8 cellular contexts compared by ENCODE assay signal in genomic region chr16:424623-425081, GRCh38. TPM values are rescaled to one million over a fixed set of nuclear protein-coding genes. Genes with fewer than 3 reads are reported as not detected.
A peak's percentile ranks its signal among the peaks of the same experiment; 100 is the strongest.
DNase-seq lines count a peak whose midpoint lies in the region; ATAC-seq and TF ChIP-seq lines count a peak whose summit lies in the region.

No MANE protein-coding gene starts in this region.

- peak overlapping the region; percentile 74 for H3K4me3 ChIP-seq in AG04450 (ENCODE audit: low read depth, low read length)
- peak overlapping the region; percentile 59; the same call in 1 of the 2 replicates for H3K4me3 ChIP-seq in iPS DF 6.9 (ENCODE audit: low read length)
- peak overlapping the region; percentile 39 to 66 (median 54) for H3K4me3 ChIP-seq in skin epidermis

- no peaks in the 10 kb centered on the region for H3K36me3 Mint-ChIP-seq in HFFc6 (ENCODE audit: low read depth)
- peaks cover 8% of the 10 kb centered on the region for H3K36me3 Mint-ChIP-seq in activated naive CD8-positive, alpha-beta T cell treated with anti-CD3 and anti-CD28 coated beads for 36 hours

- H3K27me3 ChIP-seq in AG04450 (ENCODE audit: control insufficient read depth, insufficient read depth, low read length) (no peaks in the 10 kb centered on the region), iPS DF 6.9 (ENCODE audit: control insufficient read depth, insufficient read depth, low read length) (peaks cover 15% of the 10 kb centered on the region)

- peaks cover 38% of the 10 kb centered on the region for H3K4me1 Mint-ChIP-seq in HFFc6 (ENCODE audit: low read depth)
- peaks cover 25% of the 10 kb centered on the region for H3K4me1 Mint-ChIP-seq in activated naive CD8-positive, alpha-beta T cell treated with anti-CD3 and anti-CD28 coated beads for 36 hours

- DNase-seq in AG04450 (ENCODE audit: low read depth, low spot score) (no peak), HFFc6 (peak; percentile 23), iPS DF 6.9 (ENCODE audit: low read depth, low spot score) (no peak), GOT3 (lab: John Stamatoyannopoulos, UW) (no peak), mesenteric fat pad (ENCODE audit: low spot score) (no peak)
- DNase-seq in activated naive CD8-positive, alpha-beta T cell treated with anti-CD3 and anti-CD28 coated beads for 36 hours, result peak; percentile 11

- no CpG with 5 or more reads among the region's 31 CpGs for WGBS in iPS DF 6.9 (ENCODE audit: insufficient coverage, insufficient read length)

- peak overlapping the region; percentile 75 for H3K27ac ChIP-seq in AG04450 (ENCODE audit: low read depth, low read length)
- H3K27ac ChIP-seq in iPS DF 6.9 (ENCODE audit: low read length), result no peak overlapping the region
- peak overlapping the region in 20 of 21 experiments; percentile 24 to 98 (median 80) for H3K27ac ChIP-seq in skin epidermis

- H3K36me3 ChIP-seq in iPS DF 6.9 (ENCODE audit: control insufficient read depth, insufficient read depth, low read length), result no peaks in the 10 kb centered on the region

- no peak for ATAC-seq in HG03280 (IDR thresholded peaks at IDR 0.05; ENCODE audit: unreplicated experiment)

- 0 out of 2 replicates have a peak, but pooled peaks cover under 1% of the 10 kb centered on the region for H3K27me3 Mint-ChIP-seq in HFFc6 (ENCODE audit: insufficient read depth)
- peaks cover 7% of the 10 kb centered on the region for H3K27me3 Mint-ChIP-seq in activated naive CD8-positive, alpha-beta T cell treated with anti-CD3 and anti-CD28 coated beads for 36 hours

- CTCF ChIA-PET in AG04450 (lab: Charles Lee), result no interaction called here

- peak overlapping the region; percentile 84 for H3K4me3 Mint-ChIP-seq in HFFc6
- peak overlapping the region; percentile 68 for H3K4me3 Mint-ChIP-seq in activated naive CD8-positive, alpha-beta T cell treated with anti-CD3 and anti-CD28 coated beads for 36 hours

- H3K9me3 Mint-ChIP-seq in HFFc6, result no peaks in the 10 kb centered on the region
- H3K9me3 Mint-ChIP-seq in activated naive CD8-positive, alpha-beta T cell treated with anti-CD3 and anti-CD28 coated beads for 36 hours, result no peaks in the 10 kb centered on the region

- peak overlapping the region; percentile 96 for H3K27ac Mint-ChIP-seq in HFFc6
- no peak overlapping the region for H3K27ac Mint-ChIP-seq in activated naive CD8-positive, alpha-beta T cell treated with anti-CD3 and anti-CD28 coated beads for 36 hours

- H3K4me1 ChIP-seq in iPS DF 6.9 (ENCODE audit: control insufficient read depth, insufficient read depth, low read length), result no peaks in the 10 kb centered on the region

- POLR2A ChIA-PET in AG04450 (lab: Yijun Ruan, JAX), result interaction anchor here (1.0 to 1.5 kb wide), 2 partner anchors 11 to 23 kb away, joined by 3 to 5 read pairs; partner anchors contain the start of gene DECR2

- TF ChIP-seq CTCF in AG04450 (IDR thresholded peaks at IDR 0.05; ENCODE audit: low read depth, low read length), result no peak
- TF ChIP-seq CTCF in HFFc6 (IDR thresholded peaks at IDR 0.05), result no peak

- no peaks in the 10 kb centered on the region; the same call in 1 of the 2 replicates for H3K9me3 ChIP-seq in AG04450 (ENCODE audit: control insufficient read depth, insufficient read depth, low read length)
- H3K9me3 ChIP-seq in iPS DF 6.9 (ENCODE audit: control insufficient read depth, insufficient read depth, low read length), result no peaks in the 10 kb centered on the region

RNA-seq across cellular contexts. Expression of gene RAB11FIP3, which starts 0.8 kb away (rescaled TPM):
- polyA plus RNA-seq in AG04450 (2011; rRNA removed), result 6.9 and 9.7 TPM in 2 replicates
- polyA minus RNA-seq in AG04450 (2011; rRNA and poly(A)+ RNA removed), result 9.5 and 9.9 TPM in 2 replicates
- 10 to 100 TPM; 30.3 to 36.9 (median 33.9) TPM for total RNA-seq in HFFc6 (2021; fragmentation: NEBNext Ultra II Directional; extraction: Animal tissue kit (Norgen Biotek cat#: 25700))
- total RNA-seq in activated naive CD8-positive, alpha-beta T cell treated with anti-CD3 and anti-CD28 coated beads for 36 hours, result 10 to 100 TPM; 16.9 to 17.4 TPM
- 35.2 TPM for total RNA-seq in mesenteric fat pad

RNA-seq across cellular contexts. Expression of gene DECR2, which starts 23.0 kb away (rescaled TPM):
- 11.6 and 16.0 TPM in 2 replicates for polyA plus RNA-seq in AG04450 (2011; rRNA removed)
- polyA minus RNA-seq in AG04450 (2011; rRNA and poly(A)+ RNA removed), result 7.1 and 10.6 TPM in 2 replicates
- total RNA-seq in HFFc6 (2021; fragmentation: NEBNext Ultra II Directional; extraction: Animal tissue kit (Norgen Biotek cat#: 25700)), result 10 to 100 TPM; 14.0 to 20.3 (median 16.0) TPM
- total RNA-seq in activated naive CD8-positive, alpha-beta T cell treated with anti-CD3 and anti-CD28 coated beads for 36 hours, result 1 to 10 TPM; 7.0 to 8.2 TPM
- total RNA-seq in mesenteric fat pad, result 21.8 TPM

RNA-seq across cellular contexts. Expression of gene NME4, which starts 27.7 kb away (rescaled TPM):
- 156 and 198 TPM in 2 replicates for polyA plus RNA-seq in AG04450 (2011; rRNA removed)
- polyA minus RNA-seq in AG04450 (2011; rRNA and poly(A)+ RNA removed), result 79.2 and 129 TPM in 2 replicates
- 100 to 1,000 TPM; 153 to 276 (median 158) TPM for total RNA-seq in HFFc6 (2021; fragmentation: NEBNext Ultra II Directional; extraction: Animal tissue kit (Norgen Biotek cat#: 25700))
- 10 to 100 TPM; 15.6 to 17.3 TPM for total RNA-seq in activated naive CD8-positive, alpha-beta T cell treated with anti-CD3 and anti-CD28 coated beads for 36 hours
- total RNA-seq in mesenteric fat pad, result 139 TPM

RNA-seq across cellular contexts. Expression of gene PGAP6, which starts 42.9 kb away (rescaled TPM):
- 40.8 and 68.0 TPM in 2 replicates for polyA plus RNA-seq in AG04450 (2011; rRNA removed)
- polyA minus RNA-seq in AG04450 (2011; rRNA and poly(A)+ RNA removed), result 56.0 and 96.7 TPM in 2 replicates
- 10 to 100 TPM; 50.6 to 69.7 (median 59.7) TPM for total RNA-seq in HFFc6 (2021; fragmentation: NEBNext Ultra II Directional; extraction: Animal tissue kit (Norgen Biotek cat#: 25700))
- total RNA-seq in activated naive CD8-positive, alpha-beta T cell treated with anti-CD3 and anti-CD28 coated beads for 36 hours, result 10 to 100 TPM; 22.8 to 24.1 TPM
- 39.0 TPM for total RNA-seq in mesenteric fat pad

RNA-seq across cellular contexts. Expression of gene MRPL28, which starts 54.3 kb away (rescaled TPM):
- polyA plus RNA-seq in AG04450 (2011; rRNA removed), result 144 and 157 TPM in 2 replicates
- 32.7 and 46.2 TPM in 2 replicates for polyA minus RNA-seq in AG04450 (2011; rRNA and poly(A)+ RNA removed)
- 100 to 1,000 TPM; 105 to 131 (median 129) TPM for total RNA-seq in HFFc6 (2021; fragmentation: NEBNext Ultra II Directional; extraction: Animal tissue kit (Norgen Biotek cat#: 25700))
- 10 to 100 TPM; 89.3 to 94.8 TPM for total RNA-seq in activated naive CD8-positive, alpha-beta T cell treated with anti-CD3 and anti-CD28 coated beads for 36 hours
- total RNA-seq in mesenteric fat pad, result 40.1 TPM

Comparison
In these comparisons a context has a peak if more than half of its experiments do, and no peak if none do; other contexts are left out.
1. DNase-seq: peak in HFFc6 (single experiment) and activated naive CD8-positive, alpha-beta T cell treated with anti-CD3 and anti-CD28 coated beads for 36 hours (single experiment); none in AG04450 (single experiment), iPS DF 6.9 (single experiment), GOT3 (single experiment) and mesenteric fat pad (single experiment).
2. Peak in every context shown above with its lines, with median percentiles within 50 percentile points of each other: H3K4me3 ChIP-seq.